ENCODE assay signal across 35 cellular contexts in the genomic region with DNA sequence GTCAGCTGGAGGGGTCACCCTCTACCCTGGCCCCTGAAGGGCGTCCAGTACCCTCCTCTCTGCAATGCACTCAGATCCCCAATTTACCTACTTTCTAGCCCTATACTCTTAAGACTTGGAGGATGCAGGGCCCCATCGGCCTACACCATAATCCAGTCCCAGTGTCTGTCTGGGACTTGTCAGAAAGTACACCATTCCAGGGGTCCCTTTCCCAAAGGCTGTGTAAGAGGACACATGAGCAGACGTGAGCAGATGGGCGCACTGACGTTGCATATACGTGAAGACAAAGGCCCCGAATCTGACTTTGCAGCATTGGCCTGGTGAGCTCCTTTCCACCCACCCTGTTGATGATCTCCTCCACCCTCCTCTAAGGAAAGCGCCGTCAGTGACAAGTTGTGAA. TPM values are rescaled to one million over a fixed set of nuclear protein-coding genes. Genes with fewer than 3 reads are reported as not detected.
"Had no signal": no experiment of that assay in that cellular context is flagged by ENCODE, and none has a peak within 500 bp of the region (broad histone marks: within the 10 kb centered on the region; RNA-seq: fewer than 3 reads in every experiment).

No MANE protein-coding gene starts in this region.

- H3K4me1 Mint-ChIP-seq: activated CD8-positive, alpha-beta memory T cell treated with anti-CD3 and anti-CD28 coated beads, Interleukin-2, amount 10 ng/mL, durations not matched to agents 7 days and 5 days; activated naive CD4-positive, alpha-beta T cell treated with anti-CD3 and anti-CD28 coated beads, Interleukin-2, amount 10 ng/mL, durations not matched to agents 7 days and 5 days; activated naive CD8-positive, alpha-beta T cell treated with anti-CD3 and anti-CD28 coated beads, Interleukin-2, amount 10 ng/mL, durations not matched to agents 7 days and 5 days had no signal

- H3K27me3 Mint-ChIP-seq: activated CD8-positive, alpha-beta memory T cell treated with anti-CD3 and anti-CD28 coated beads, Interleukin-2, amount 10 ng/mL, durations not matched to agents 7 days and 5 days; activated CD8-positive, alpha-beta T cell treated with anti-CD3 and anti-CD28 coated beads for 36 hours; activated T-cell treated with anti-CD3 and anti-CD28 coated beads, Interleukin-2, amount 50 U/mL, for 24 hours; dendritic cell treated with granulocyte-macrophage colony-stimulating factor and Interleukin-4, amounts not matched to agents 40 ng/mL and 50 ng/mL, for 4 days had no signal

- H3K4me3 ChIP-seq: body of pancreas, colonic mucosa, dorsolateral prefrontal cortex, esophagus squamous epithelium, gastroesophageal sphincter had no signal

- H3K36me3 Mint-ChIP-seq: activated CD8-positive, alpha-beta memory T cell treated with anti-CD3 and anti-CD28 coated beads, Interleukin-2, amount 10 ng/mL, durations not matched to agents 7 days and 5 days; activated naive CD4-positive, alpha-beta T cell treated with anti-CD3 and anti-CD28 coated beads, Interleukin-2, amount 10 ng/mL, durations not matched to agents 7 days and 5 days; activated naive CD4-positive, alpha-beta T cell treated with anti-CD3 and anti-CD28 coated beads, Interleukin-2, amount 50 U/mL, for 72 hours; activated naive CD8-positive, alpha-beta T cell treated with anti-CD3 and anti-CD28 coated beads, Interleukin-2, amount 10 ng/mL, durations not matched to agents 7 days and 5 days had no signal

- H3K27ac ChIP-seq: body of pancreas, colonic mucosa, dorsolateral prefrontal cortex, epithelial cell of prostate, esophagus squamous epithelium, gastroesophageal sphincter had no signal

- H3K4me1 ChIP-seq: body of pancreas, colonic mucosa had no signal

- H3K36me3 ChIP-seq: colonic mucosa, esophagus squamous epithelium, gastroesophageal sphincter had no signal

- DNase-seq: activated CD4-positive, alpha-beta T cell treated with anti-CD3 and anti-CD28 coated beads for 4 hours; activated CD4-positive, alpha-beta T cell treated with anti-CD3 and anti-CD28 coated beads, Interleukin-2, amount 50 U/mL, for 1 hour; activated CD4-positive, alpha-beta T cell treated with anti-CD3 and anti-CD28 coated beads, Interleukin-2, amount 50 U/mL, for 48 hours; activated CD4-positive, CD25-positive, alpha-beta regulatory T cell; activated CD4-positive, CD25-positive, alpha-beta regulatory T cell treated with anti-CD3 and anti-CD28 coated beads, Interleukin-2, amount 50 U/mL, for 72 hours; activated CD8-positive, alpha-beta memory T cell treated with anti-CD3 and anti-CD28 coated beads, Interleukin-2, amount 10 ng/mL, durations not matched to agents 7 days and 5 days; activated CD8-positive, alpha-beta memory T cell treated with anti-CD3 and anti-CD28 coated beads, Interleukin-2, amount 50 U/mL, for 4 hours; activated CD8-positive, alpha-beta T cell treated with anti-CD3 and anti-CD28 coated beads for 36 hours; activated gamma-delta T cell; activated naive CD4-positive, alpha-beta T cell; activated naive CD4-positive, alpha-beta T cell treated with anti-CD3 and anti-CD28 coated beads, Interleukin-2, amount 10 ng/mL, durations not matched to agents 7 days and 5 days; activated naive CD8-positive, alpha-beta T cell treated with anti-CD3 and anti-CD28 coated beads, Interleukin-2, amount 10 ng/mL, durations not matched to agents 7 days and 5 days; activated T-cell treated with anti-CD3 and anti-CD28 coated beads for 4 hours; activated T-cell treated with anti-CD3 and anti-CD28 coated beads, Interleukin-2, amount 50 U/mL, for 24 hours; activated T-cell treated with anti-CD3 and anti-CD28 coated beads, Interleukin-2, amount 50 U/mL, for 72 hours; body of pancreas; central memory CD4-positive, alpha-beta T cell; cerebellar nuclear complex; colonic mucosa; dorsolateral prefrontal cortex; effector CD4-positive, alpha-beta T cell; effector memory CD8-positive, alpha-beta T cell; esophagus squamous epithelium; foreskin melanocyte; T-helper 2 cell had no signal

- H3K27ac Mint-ChIP-seq: activated CD8-positive, alpha-beta memory T cell treated with anti-CD3 and anti-CD28 coated beads, Interleukin-2, amount 10 ng/mL, durations not matched to agents 7 days and 5 days; activated CD8-positive, alpha-beta T cell treated with anti-CD3 and anti-CD28 coated beads for 36 hours; activated naive CD4-positive, alpha-beta T cell treated with anti-CD3 and anti-CD28 coated beads, Interleukin-2, amount 10 ng/mL, durations not matched to agents 7 days and 5 days; activated naive CD4-positive, alpha-beta T cell treated with anti-CD3 and anti-CD28 coated beads, Interleukin-2, amount 50 U/mL, for 72 hours; activated naive CD8-positive, alpha-beta T cell treated with anti-CD3 and anti-CD28 coated beads, Interleukin-2, amount 10 ng/mL, durations not matched to agents 7 days and 5 days; activated T-cell treated with anti-CD3 and anti-CD28 coated beads, Interleukin-2, amount 50 U/mL, for 24 hours; activated T-cell treated with anti-CD3 and anti-CD28 coated beads, Interleukin-2, amount 50 U/mL, for 72 hours; dendritic cell treated with granulocyte-macrophage colony-stimulating factor and Interleukin-4, amounts not matched to agents 40 ng/mL and 50 ng/mL, for 4 days; effector memory CD8-positive, alpha-beta T cell had no signal

- H3K9me3 Mint-ChIP-seq: activated CD8-positive, alpha-beta T cell treated with anti-CD3 and anti-CD28 coated beads for 36 hours; activated naive CD4-positive, alpha-beta T cell treated with anti-CD3 and anti-CD28 coated beads, Interleukin-2, amount 10 ng/mL, durations not matched to agents 7 days and 5 days; activated naive CD4-positive, alpha-beta T cell treated with anti-CD3 and anti-CD28 coated beads, Interleukin-2, amount 50 U/mL, for 72 hours; activated naive CD8-positive, alpha-beta T cell treated with anti-CD3 and anti-CD28 coated beads, Interleukin-2, amount 10 ng/mL, durations not matched to agents 7 days and 5 days; activated T-cell treated with anti-CD3 and anti-CD28 coated beads, Interleukin-2, amount 50 U/mL, for 24 hours; activated T-cell treated with anti-CD3 and anti-CD28 coated beads, Interleukin-2, amount 50 U/mL, for 72 hours; dendritic cell treated with granulocyte-macrophage colony-stimulating factor and Interleukin-4, amounts not matched to agents 40 ng/mL and 50 ng/mL, for 4 days; effector memory CD8-positive, alpha-beta T cell had no signal

- H3K27me3 ChIP-seq: body of pancreas, colonic mucosa had no signal

- ATAC-seq: activated CD8-positive, alpha-beta memory T cell treated with anti-CD3 and anti-CD28 coated beads, Interleukin-2, amount 10 ng/mL, durations not matched to agents 7 days and 5 days; activated CD8-positive, alpha-beta T cell treated with anti-CD3 and anti-CD28 coated beads for 36 hours; activated naive CD4-positive, alpha-beta T cell treated with anti-CD3 and anti-CD28 coated beads, Interleukin-2, amount 50 U/mL, for 72 hours; activated T-cell treated with anti-CD3 and anti-CD28 coated beads, Interleukin-2, amount 50 U/mL, for 72 hours; body of pancreas; effector memory CD8-positive, alpha-beta T cell; gastroesophageal sphincter had no signal

- H3K4me3 Mint-ChIP-seq: activated CD8-positive, alpha-beta memory T cell treated with anti-CD3 and anti-CD28 coated beads, Interleukin-2, amount 10 ng/mL, durations not matched to agents 7 days and 5 days; activated CD8-positive, alpha-beta T cell treated with anti-CD3 and anti-CD28 coated beads for 36 hours; activated naive CD4-positive, alpha-beta T cell treated with anti-CD3 and anti-CD28 coated beads, Interleukin-2, amount 10 ng/mL, durations not matched to agents 7 days and 5 days; activated naive CD8-positive, alpha-beta T cell treated with anti-CD3 and anti-CD28 coated beads, Interleukin-2, amount 10 ng/mL, durations not matched to agents 7 days and 5 days; activated T-cell treated with anti-CD3 and anti-CD28 coated beads, Interleukin-2, amount 50 U/mL, for 24 hours; activated T-cell treated with anti-CD3 and anti-CD28 coated beads, Interleukin-2, amount 50 U/mL, for 72 hours; dendritic cell treated with granulocyte-macrophage colony-stimulating factor and Interleukin-4, amounts not matched to agents 40 ng/mL and 50 ng/mL, for 4 days; effector memory CD8-positive, alpha-beta T cell had no signal

- H3K9me3 ChIP-seq: body of pancreas, colonic mucosa, esophagus squamous epithelium, gastroesophageal sphincter had no signal

RNA-seq across cellular contexts. Expression of a gene that starts 20.9 kb away (rescaled TPM):
- total RNA-seq: activated CD8-positive, alpha-beta memory T cell treated with anti-CD3 and anti-CD28 coated beads for 36 hours; activated CD8-positive, alpha-beta memory T cell treated with anti-CD3 and anti-CD28 coated beads, Interleukin-2, amount 10 ng/mL, durations not matched to agents 7 days and 5 days; activated CD8-positive, alpha-beta T cell treated with anti-CD3 and anti-CD28 coated beads for 36 hours; activated naive CD4-positive, alpha-beta T cell treated with anti-CD3 and anti-CD28 coated beads, Interleukin-2, amount 50 U/mL, for 72 hours; activated naive CD8-positive, alpha-beta T cell treated with anti-CD3 and anti-CD28 coated beads, Interleukin-2, amount 10 ng/mL, durations not matched to agents 7 days and 5 days; activated T-cell treated with anti-CD3 and anti-CD28 coated beads, Interleukin-2, amount 50 U/mL, for 72 hours; endothelial cell of umbilical vein; fibroblast of lung; fibroblast of villous mesenchyme; glomerular endothelial cell; T-helper 1 cell treated with Interleukin-12 subunit alpha and Interleukin-12 subunit beta and Interleukin-4 antibody, amounts not matched to agents 30 ng/mL and 1 ng/mL, for 36 hours had no signal
- polyA plus RNA-seq: endothelial cell of umbilical vein, fibroblast of lung had no signal
